In genomic region chr2:231198291-231199173, GRCh38 we compare ENCODE assay signal across 8 cellular contexts. TPM values are rescaled to one million over a fixed set of nuclear protein-coding genes. Genes with fewer than 3 reads are reported as not detected.
DNase-seq lines count a peak whose midpoint lies in the region; ATAC-seq and TF ChIP-seq lines count a peak whose summit lies in the region.

A gene with protein sequence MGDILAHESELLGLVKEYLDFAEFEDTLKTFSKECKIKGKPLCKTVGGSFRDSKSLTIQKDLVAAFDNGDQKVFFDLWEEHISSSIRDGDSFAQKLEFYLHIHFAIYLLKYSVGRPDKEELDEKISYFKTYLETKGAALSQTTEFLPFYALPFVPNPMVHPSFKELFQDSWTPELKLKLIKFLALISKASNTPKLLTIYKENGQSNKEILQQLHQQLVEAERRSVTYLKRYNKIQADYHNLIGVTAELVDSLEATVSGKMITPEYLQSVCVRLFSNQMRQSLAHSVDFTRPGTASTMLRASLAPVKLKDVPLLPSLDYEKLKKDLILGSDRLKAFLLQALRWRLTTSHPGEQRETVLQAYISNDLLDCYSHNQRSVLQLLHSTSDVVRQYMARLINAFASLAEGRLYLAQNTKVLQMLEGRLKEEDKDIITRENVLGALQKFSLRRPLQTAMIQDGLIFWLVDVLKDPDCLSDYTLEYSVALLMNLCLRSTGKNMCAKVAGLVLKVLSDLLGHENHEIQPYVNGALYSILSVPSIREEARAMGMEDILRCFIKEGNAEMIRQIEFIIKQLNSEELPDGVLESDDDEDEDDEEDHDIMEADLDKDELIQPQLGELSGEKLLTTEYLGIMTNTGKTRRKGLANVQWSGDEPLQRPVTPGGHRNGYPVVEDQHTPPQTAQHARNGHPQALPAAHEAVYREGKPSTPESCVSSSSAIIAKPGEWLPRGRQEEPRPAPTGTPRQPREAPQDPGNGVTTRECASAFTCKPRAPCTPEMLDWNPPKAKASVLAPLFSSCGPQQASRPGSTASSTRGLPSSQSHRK (plus strand): TSS chr2:231198631. CDS start chr2:231206239, 7,608 bp downstream.

- TF ChIP-seq CTCF in AG10803 (conservative IDR thresholded peaks at IDR 0.05; ENCODE audit: low read length) (no peak), choroid plexus epithelial cell (conservative IDR thresholded peaks at IDR 0.05; ENCODE audit: low read depth, low read length) (no peak)

- POLR2A ChIA-PET in activated CD4-positive, alpha-beta T cell treated with anti-CD3 and anti-CD28 coated beads for 36 hours (lab: Charles Lee): no interaction called here

- CTCF ChIA-PET in activated CD4-positive, alpha-beta T cell treated with anti-CD3 and anti-CD28 coated beads for 36 hours (lab: Charles Lee): interaction anchor here (0.5 to 0.8 kb wide), 5 partner anchors 18 to 301 kb away, joined by 3 to 4 read pairs (median 3); no protein-coding TSS in a partner anchor

- H3K4me3 ChIP-seq in AG10803 (ENCODE audit: low read length): peak within 1 kb of the TSS; percentile 98
- peak within 1 kb of the TSS; percentile 95 for H3K4me3 ChIP-seq in choroid plexus epithelial cell (ENCODE audit: low read depth, low read length)

- peaks cover 9% of the 10 kb centered on the region for H3K27me3 Mint-ChIP-seq in activated CD4-positive, alpha-beta T cell treated with anti-CD3 and anti-CD28 coated beads for 36 hours

- intact Hi-C loops in activated CD4-positive, alpha-beta T cell treated with anti-CD3 and anti-CD28 coated beads for 36 hours (cut with DNase I, micrococcal nuclease): loop anchor here in 1 of 2 experiments (1.0 to 2.0 kb wide), 3 partner anchors 94 to 316 kb away; partner anchors contain the start of gene PSMD1

- peak; percentile 97 for ATAC-seq in GM18909 (IDR thresholded peaks at IDR 0.05; ENCODE audit: poor library complexity, unreplicated experiment)
- peak; percentile 95 for ATAC-seq in HG03135 (IDR thresholded peaks at IDR 0.05; ENCODE audit: unreplicated experiment)
- peak; percentile 98 for ATAC-seq in activated CD4-positive, alpha-beta T cell treated with anti-CD3 and anti-CD28 coated beads for 36 hours

- H3K4me1 Mint-ChIP-seq in activated CD4-positive, alpha-beta T cell treated with anti-CD3 and anti-CD28 coated beads for 36 hours: peaks cover 7% of the 10 kb centered on the region

- no peaks in the 10 kb centered on the region for H3K9me3 Mint-ChIP-seq in activated CD4-positive, alpha-beta T cell treated with anti-CD3 and anti-CD28 coated beads for 36 hours (ENCODE audit: low read depth)

- peak within 1 kb of the TSS; percentile 89 for H3K4me3 Mint-ChIP-seq in activated CD4-positive, alpha-beta T cell treated with anti-CD3 and anti-CD28 coated beads for 36 hours

- peak within 1 kb of the TSS; percentile 74 for H3K27ac Mint-ChIP-seq in activated CD4-positive, alpha-beta T cell treated with anti-CD3 and anti-CD28 coated beads for 36 hours

- DNase-seq in AG10803 (ENCODE audit: low read depth): peak; percentile 50
- DNase-seq in NCI-H345 (lab: John Stamatoyannopoulos, UW): peak; percentile 85
- peak; percentile 84 for DNase-seq in activated CD4-positive, alpha-beta T cell treated with anti-CD3 and anti-CD28 coated beads for 36 hours
- peak; percentile 58 for DNase-seq in choroid plexus epithelial cell (ENCODE audit: low read depth)
- peak; percentile 86 for DNase-seq in kidney tubule cell (ENCODE audit: low spot score)
- DNase-seq in stimulated activated CD4-positive, alpha-beta T cell treated with anti-CD3 and anti-CD28 coated beads, Interleukin-1b, Interleukin-23, amount 100 ng/mL, for 1 hour (ENCODE audit: low read depth in 2 of 2): peak; percentile 29 to 53

- no peaks in the 10 kb centered on the region for H3K36me3 Mint-ChIP-seq in activated CD4-positive, alpha-beta T cell treated with anti-CD3 and anti-CD28 coated beads for 36 hours (ENCODE audit: low read depth)

RNA-seq across cellular contexts. Expression of the gene that starts here (rescaled TPM):
- total RNA-seq in activated CD4-positive, alpha-beta T cell treated with anti-CD3 and anti-CD28 coated beads for 36 hours: 1 to 10 TPM; 2.3 to 2.5 TPM

Comparison
In these comparisons a context has a peak if more than half of its experiments do, and no peak if none do; other contexts are left out.
1. Peak in every context shown above with its lines: DNase-seq, ATAC-seq and H3K4me3 ChIP-seq.